Comparison of ENCODE assay signal across 1 cellular context in genomic region chr18:54948350-54948837, GRCh38.
TF ChIP-seq lines count a peak whose summit lies in the region.

No MANE protein-coding gene starts in this region.

TF ChIP-seq in HepG2, 621 proteins besides CTCF, POLR2A, EP300 and RAD21 (continued from another document and continues in another):
- TF ChIP-seq SP5 (CRISPR knock-in tag; IDR thresholded peaks at IDR 0.05; ENCODE audit: borderline replicate concordance, low read depth) (peak; percentile 72), ZNF569 (CRISPR knock-in tag; IDR thresholded peaks at IDR 0.05; ENCODE audit: borderline replicate concordance) (no peak), ZNF17 (CRISPR knock-in tag; IDR thresholded peaks at IDR 0.05) (no peak), ZKSCAN1 (IDR thresholded peaks at IDR 0.05; ENCODE audit: low read length) (no peak), ZNF761 (CRISPR knock-in tag; conservative IDR thresholded peaks at IDR 0.05) (no peak), ZBTB20 (CRISPR knock-in tag; IDR thresholded peaks at IDR 0.05; ENCODE audit: borderline replicate concordance, low read depth) (peak; percentile 29; the same call in 1 of the 2 replicates), EHMT2 (IDR thresholded peaks at IDR 0.05; ENCODE audit: borderline replicate concordance, low read depth, low read length) (no peak), HOXA7 (CRISPR knock-in tag; IDR thresholded peaks at IDR 0.05) (no peak), FOXP4 (CRISPR knock-in tag; IDR thresholded peaks at IDR 0.05) (peak; percentile 91), ZNF772 (CRISPR knock-in tag; IDR thresholded peaks at IDR 0.05) (no peak), GATAD1 (CRISPR knock-in tag; IDR thresholded peaks at IDR 0.05) (peak; percentile 34; the same call in 1 of the 2 replicates), CAMTA2 (CRISPR knock-in tag; IDR thresholded peaks at IDR 0.05; ENCODE audit: borderline replicate concordance) (no peak), ZBTB21 (CRISPR knock-in tag; IDR thresholded peaks at IDR 0.05) (no peak), MEIS1 (CRISPR knock-in tag; IDR thresholded peaks at IDR 0.05; ENCODE audit: borderline replicate concordance) (no peak), ZNF557 (CRISPR knock-in tag; IDR thresholded peaks at IDR 0.05) (no peak), SIX1 (CRISPR knock-in tag; IDR thresholded peaks at IDR 0.05; ENCODE audit: borderline replicate concordance) (peak; percentile 78; the same call in 1 of the 2 replicates), NCOR1 (IDR thresholded peaks at IDR 0.05; ENCODE audit: borderline replicate concordance, low read length) (peak; percentile 79; the same call in 1 of the 2 replicates), CC2D1A (CRISPR knock-in tag; IDR thresholded peaks at IDR 0.05) (no peak), MZF1 (CRISPR knock-in tag; IDR thresholded peaks at IDR 0.05; ENCODE audit: borderline replicate concordance) (no peak), USF2 (IDR thresholded peaks at IDR 0.05; ENCODE audit: low read depth, low read length) (no peak), USF2 (CRISPR knock-in tag; IDR thresholded peaks at IDR 0.05; ENCODE audit: borderline replicate concordance) (no peak), LCORL (IDR thresholded peaks at IDR 0.05) (no peak), LCORL (CRISPR knock-in tag; IDR thresholded peaks at IDR 0.05) (no peak), KLF6 (CRISPR knock-in tag; IDR thresholded peaks at IDR 0.05) (no peak), HDAC6 (IDR thresholded peaks at IDR 0.05; ENCODE audit: low read depth, low read length) (no peak), MYC (CRISPR knock-in tag; IDR thresholded peaks at IDR 0.05; ENCODE audit: borderline replicate concordance) (no peak), MATR3 (CRISPR knock-in tag; IDR thresholded peaks at IDR 0.05) (no peak), ATF7 (IDR thresholded peaks at IDR 0.05) (no peak), ATF7 (CRISPR knock-in tag; IDR thresholded peaks at IDR 0.05) (no peak), ZBTB1 (CRISPR knock-in tag; IDR thresholded peaks at IDR 0.05; ENCODE audit: borderline replicate concordance) (no peak), SMAD9 (CRISPR knock-in tag; IDR thresholded peaks at IDR 0.05) (no peak), ZNF225 (CRISPR knock-in tag; IDR thresholded peaks at IDR 0.05) (no peak), PRPF4 (IDR thresholded peaks at IDR 0.05; ENCODE audit: low read depth, low read length, poor library complexity, severe bottlenecking) (no peak), PAXIP1 (CRISPR knock-in tag; conservative IDR thresholded peaks at IDR 0.05) (peak; percentile 90), PPARG (CRISPR knock-in tag; conservative IDR thresholded peaks at IDR 0.05) (peak; percentile 83), RBAK (CRISPR knock-in tag; IDR thresholded peaks at IDR 0.05) (no peak)
- TF ChIP-seq, protein P1, sequence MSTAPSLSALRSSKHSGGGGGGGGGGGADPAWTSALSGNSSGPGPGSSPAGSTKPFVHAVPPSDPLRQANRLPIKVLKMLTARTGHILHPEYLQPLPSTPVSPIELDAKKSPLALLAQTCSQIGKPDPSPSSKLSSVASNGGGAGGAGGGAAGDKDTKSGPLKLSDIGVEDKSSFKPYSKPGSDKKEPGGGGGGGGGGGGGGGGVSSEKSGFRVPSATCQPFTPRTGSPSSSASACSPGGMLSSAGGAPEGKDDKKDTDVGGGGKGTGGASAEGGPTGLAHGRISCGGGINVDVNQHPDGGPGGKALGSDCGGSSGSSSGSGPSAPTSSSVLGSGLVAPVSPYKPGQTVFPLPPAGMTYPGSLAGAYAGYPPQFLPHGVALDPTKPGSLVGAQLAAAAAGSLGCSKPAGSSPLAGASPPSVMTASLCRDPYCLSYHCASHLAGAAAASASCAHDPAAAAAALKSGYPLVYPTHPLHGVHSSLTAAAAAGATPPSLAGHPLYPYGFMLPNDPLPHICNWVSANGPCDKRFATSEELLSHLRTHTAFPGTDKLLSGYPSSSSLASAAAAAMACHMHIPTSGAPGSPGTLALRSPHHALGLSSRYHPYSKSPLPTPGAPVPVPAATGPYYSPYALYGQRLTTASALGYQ (CRISPR knock-in tag; IDR thresholded peaks at IDR 0.05) = peak; percentile 94
- TF ChIP-seq, protein P2, sequence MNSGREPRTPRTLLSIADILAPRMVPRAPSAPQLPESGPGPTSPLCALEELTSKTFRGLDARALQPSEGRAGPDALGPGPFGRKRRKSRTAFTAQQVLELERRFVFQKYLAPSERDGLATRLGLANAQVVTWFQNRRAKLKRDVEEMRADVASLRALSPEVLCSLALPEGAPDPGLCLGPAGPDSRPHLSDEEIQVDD (CRISPR knock-in tag; IDR thresholded peaks at IDR 0.05; ENCODE audit: borderline replicate concordance) = no peak
- TF ChIP-seq, protein P3, sequence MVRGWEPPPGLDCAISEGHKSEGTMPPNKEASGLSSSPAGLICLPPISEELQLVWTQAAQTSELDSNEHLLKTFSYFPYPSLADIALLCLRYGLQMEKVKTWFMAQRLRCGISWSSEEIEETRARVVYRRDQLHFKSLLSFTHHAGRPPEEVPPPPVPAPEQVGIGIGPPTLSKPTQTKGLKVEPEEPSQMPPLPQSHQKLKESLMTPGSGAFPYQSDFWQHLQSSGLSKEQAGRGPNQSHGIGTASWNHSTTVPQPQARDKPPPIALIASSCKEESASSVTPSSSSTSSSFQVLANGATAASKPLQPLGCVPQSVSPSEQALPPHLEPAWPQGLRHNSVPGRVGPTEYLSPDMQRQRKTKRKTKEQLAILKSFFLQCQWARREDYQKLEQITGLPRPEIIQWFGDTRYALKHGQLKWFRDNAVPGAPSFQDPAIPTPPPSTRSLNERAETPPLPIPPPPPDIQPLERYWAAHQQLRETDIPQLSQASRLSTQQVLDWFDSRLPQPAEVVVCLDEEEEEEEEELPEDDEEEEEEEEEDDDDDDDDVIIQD (CRISPR knock-in tag; IDR thresholded peaks at IDR 0.05; ENCODE audit: low read depth) = peak; percentile 86
- TF ChIP-seq, protein P4, sequence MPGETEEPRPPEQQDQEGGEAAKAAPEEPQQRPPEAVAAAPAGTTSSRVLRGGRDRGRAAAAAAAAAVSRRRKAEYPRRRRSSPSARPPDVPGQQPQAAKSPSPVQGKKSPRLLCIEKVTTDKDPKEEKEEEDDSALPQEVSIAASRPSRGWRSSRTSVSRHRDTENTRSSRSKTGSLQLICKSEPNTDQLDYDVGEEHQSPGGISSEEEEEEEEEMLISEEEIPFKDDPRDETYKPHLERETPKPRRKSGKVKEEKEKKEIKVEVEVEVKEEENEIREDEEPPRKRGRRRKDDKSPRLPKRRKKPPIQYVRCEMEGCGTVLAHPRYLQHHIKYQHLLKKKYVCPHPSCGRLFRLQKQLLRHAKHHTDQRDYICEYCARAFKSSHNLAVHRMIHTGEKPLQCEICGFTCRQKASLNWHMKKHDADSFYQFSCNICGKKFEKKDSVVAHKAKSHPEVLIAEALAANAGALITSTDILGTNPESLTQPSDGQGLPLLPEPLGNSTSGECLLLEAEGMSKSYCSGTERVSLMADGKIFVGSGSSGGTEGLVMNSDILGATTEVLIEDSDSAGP (CRISPR knock-in tag; IDR thresholded peaks at IDR 0.05; ENCODE audit: borderline replicate concordance) = no peak
- TF ChIP-seq, protein P5, sequence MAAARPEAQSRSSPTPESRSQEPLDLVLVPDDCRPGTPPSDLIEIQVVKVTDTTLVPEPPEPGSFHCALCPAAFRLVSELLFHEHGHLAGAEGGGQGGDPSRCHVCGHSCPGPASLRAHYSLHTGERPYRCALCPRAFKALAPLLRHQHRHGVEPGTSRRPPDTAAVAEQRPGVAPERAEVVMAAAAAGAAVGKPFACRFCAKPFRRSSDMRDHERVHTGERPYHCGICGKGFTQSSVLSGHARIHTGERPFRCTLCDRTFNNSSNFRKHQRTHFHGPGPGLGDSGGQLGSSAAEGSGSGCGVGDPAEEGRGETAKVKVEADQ (CRISPR knock-in tag; IDR thresholded peaks at IDR 0.05; ENCODE audit: borderline replicate concordance) = no peak
- TF ChIP-seq, protein P6, sequence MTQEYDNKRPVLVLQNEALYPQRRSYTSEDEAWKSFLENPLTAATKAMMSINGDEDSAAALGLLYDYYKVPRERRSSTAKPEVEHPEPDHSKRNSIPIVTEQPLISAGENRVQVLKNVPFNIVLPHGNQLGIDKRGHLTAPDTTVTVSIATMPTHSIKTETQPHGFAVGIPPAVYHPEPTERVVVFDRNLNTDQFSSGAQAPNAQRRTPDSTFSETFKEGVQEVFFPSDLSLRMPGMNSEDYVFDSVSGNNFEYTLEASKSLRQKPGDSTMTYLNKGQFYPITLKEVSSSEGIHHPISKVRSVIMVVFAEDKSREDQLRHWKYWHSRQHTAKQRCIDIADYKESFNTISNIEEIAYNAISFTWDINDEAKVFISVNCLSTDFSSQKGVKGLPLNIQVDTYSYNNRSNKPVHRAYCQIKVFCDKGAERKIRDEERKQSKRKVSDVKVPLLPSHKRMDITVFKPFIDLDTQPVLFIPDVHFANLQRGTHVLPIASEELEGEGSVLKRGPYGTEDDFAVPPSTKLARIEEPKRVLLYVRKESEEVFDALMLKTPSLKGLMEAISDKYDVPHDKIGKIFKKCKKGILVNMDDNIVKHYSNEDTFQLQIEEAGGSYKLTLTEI (CRISPR knock-in tag; conservative IDR thresholded peaks at IDR 0.05) = no peak
- TF ChIP-seq, protein P7, sequence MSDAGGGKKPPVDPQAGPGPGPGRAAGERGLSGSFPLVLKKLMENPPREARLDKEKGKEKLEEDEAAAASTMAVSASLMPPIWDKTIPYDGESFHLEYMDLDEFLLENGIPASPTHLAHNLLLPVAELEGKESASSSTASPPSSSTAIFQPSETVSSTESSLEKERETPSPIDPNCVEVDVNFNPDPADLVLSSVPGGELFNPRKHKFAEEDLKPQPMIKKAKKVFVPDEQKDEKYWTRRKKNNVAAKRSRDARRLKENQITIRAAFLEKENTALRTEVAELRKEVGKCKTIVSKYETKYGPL (CRISPR knock-in tag; IDR thresholded peaks at IDR 0.05) = no peak
- TF ChIP-seq, protein P8, sequence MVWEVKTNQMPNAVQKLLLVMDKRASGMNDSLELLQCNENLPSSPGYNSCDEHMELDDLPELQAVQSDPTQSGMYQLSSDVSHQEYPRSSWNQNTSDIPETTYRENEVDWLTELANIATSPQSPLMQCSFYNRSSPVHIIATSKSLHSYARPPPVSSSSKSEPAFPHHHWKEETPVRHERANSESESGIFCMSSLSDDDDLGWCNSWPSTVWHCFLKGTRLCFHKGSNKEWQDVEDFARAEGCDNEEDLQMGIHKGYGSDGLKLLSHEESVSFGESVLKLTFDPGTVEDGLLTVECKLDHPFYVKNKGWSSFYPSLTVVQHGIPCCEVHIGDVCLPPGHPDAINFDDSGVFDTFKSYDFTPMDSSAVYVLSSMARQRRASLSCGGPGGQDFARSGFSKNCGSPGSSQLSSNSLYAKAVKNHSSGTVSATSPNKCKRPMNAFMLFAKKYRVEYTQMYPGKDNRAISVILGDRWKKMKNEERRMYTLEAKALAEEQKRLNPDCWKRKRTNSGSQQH (CRISPR knock-in tag; IDR thresholded peaks at IDR 0.05; ENCODE audit: low read depth) = no peak
- TF ChIP-seq, protein P9, sequence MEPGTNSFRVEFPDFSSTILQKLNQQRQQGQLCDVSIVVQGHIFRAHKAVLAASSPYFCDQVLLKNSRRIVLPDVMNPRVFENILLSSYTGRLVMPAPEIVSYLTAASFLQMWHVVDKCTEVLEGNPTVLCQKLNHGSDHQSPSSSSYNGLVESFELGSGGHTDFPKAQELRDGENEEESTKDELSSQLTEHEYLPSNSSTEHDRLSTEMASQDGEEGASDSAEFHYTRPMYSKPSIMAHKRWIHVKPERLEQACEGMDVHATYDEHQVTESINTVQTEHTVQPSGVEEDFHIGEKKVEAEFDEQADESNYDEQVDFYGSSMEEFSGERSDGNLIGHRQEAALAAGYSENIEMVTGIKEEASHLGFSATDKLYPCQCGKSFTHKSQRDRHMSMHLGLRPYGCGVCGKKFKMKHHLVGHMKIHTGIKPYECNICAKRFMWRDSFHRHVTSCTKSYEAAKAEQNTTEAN (CRISPR knock-in tag; conservative IDR thresholded peaks at IDR 0.05) = 0 out of 2 replicates have a peak, but pooled peaks have one; percentile 18
